ENCODE assay signal across 1 cellular context in the genomic region with DNA sequence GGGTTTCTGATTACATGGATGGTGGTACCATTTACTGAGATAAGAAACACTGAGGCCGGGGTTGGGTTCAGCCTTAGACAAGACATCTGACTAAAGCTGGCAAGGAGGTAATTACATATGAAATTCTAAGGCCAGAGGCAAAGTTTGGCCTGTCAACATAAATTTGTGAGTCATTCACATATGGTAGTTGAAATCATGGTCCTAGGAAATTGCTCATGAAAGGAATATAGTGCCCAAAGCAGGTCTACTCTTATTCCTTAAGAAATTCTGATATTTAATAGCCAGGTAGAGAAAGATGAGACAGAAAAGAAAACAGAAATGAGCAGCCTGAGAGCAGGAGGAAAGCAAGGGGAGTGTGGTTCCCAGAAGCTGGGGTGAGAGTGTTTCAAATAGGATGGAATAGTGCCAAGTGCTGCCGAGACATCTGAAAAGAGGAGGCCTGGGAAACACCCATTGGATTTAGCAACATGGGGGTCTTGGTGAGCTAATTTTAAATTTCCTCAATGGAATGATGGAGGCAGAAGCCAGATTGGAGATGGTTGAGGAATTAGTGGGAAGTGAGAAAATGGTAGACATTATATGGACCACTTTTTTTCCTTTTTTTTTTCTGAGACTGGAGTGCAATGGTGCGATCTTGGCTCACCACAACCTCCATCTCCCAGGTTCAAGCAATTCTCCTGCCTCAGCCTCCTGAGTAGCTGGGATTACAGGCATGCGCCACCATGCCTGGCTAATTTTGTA.
TF ChIP-seq lines count a peak whose summit lies in the region.

No MANE protein-coding gene starts in this region.

TF ChIP-seq in IMR-90, 13 proteins besides CTCF, POLR2A, EP300 and RAD21 (continued from another document):
- TF ChIP-seq FOS (IDR thresholded peaks at IDR 0.05; ENCODE audit: low read depth, low read length): peak; percentile 18; the same call in 1 of the 2 replicates
